17 cellular contexts compared by ENCODE assay signal in the genomic region with DNA sequence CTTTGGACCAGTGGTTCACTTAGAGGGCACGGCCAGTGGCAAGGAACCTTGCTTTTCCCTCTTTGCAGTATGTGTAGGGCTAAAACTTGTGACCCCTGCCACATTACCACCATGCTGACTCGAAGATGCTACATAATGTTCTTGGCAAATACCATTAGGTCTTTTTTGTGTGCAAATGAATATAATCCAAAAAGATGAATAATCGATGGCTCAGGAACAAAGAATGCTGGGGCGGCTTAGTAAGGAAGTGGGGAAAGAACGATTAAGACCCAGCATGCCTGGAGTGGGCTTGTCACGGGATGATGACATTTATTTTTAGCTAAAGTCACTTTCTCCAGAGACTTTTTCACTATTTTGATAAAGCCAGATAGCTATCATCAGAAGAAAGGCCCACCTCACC.
DNase-seq lines count a peak whose midpoint lies in the region; ATAC-seq and TF ChIP-seq lines count a peak whose summit lies in the region.
"Had no signal": no experiment of that assay in that cellular context is flagged by ENCODE, and none has a peak within 500 bp of the region (broad histone marks: within the 10 kb centered on the region; RNA-seq: fewer than 3 reads in every experiment).

No MANE protein-coding gene starts in this region.

- ATAC-seq in GM19397 (IDR thresholded peaks at IDR 0.05; ENCODE audit: unreplicated experiment) = no peak
- ATAC-seq: left ventricle myocardium superior; naive thymus-derived CD8-positive, alpha-beta T cell had no signal

- no peak overlapping the region for H3K4me3 ChIP-seq in astrocyte of the spinal cord (ENCODE audit: low read depth, low read length)
- H3K4me3 ChIP-seq: thoracic aorta had no signal

- in situ Hi-C loops in astrocyte of the spinal cord (cut with HindIII; ENCODE audit: low sequenced_read_pairs) = no loop called here

- peak; percentile 90 for DNase-seq in AG08395 (ENCODE audit: low spot score)
- peak; percentile 70 for DNase-seq in HS-27A (ENCODE audit: low read depth)
- DNase-seq in astrocyte of the spinal cord (ENCODE audit: low read depth, low spot score) = peak; percentile 54
- peak; percentile 74 for DNase-seq in hepatic stellate cell (ENCODE audit: low spot score)
- no peak for DNase-seq in HUDEP-2 (lab: John Stamatoyannopoulos, UW; ENCODE audit: unreplicated experiment in 76 of 76)
- no peak for DNase-seq in DMS53 treated with DMSO at 0.1 percent for 48 hours (lab: John Stamatoyannopoulos, UW; ENCODE audit: unreplicated experiment)
- DNase-seq in OCI-M2 (lab: John Stamatoyannopoulos, UW; ENCODE audit: unreplicated experiment) = no peak
- DNase-seq: activated CD4-positive, alpha-beta T cell treated with anti-CD3 and anti-CD28 coated beads, Interleukin-2, amount 10 ng/mL, durations not matched to agents 24 days and 14 days; DMS 273 treated with DMSO at 0.1 percent for 48 hours; left ventricle myocardium superior; naive thymus-derived CD8-positive, alpha-beta T cell; NCI-H1048; NCI-H2171 treated with DMSO at 0.1 percent for 48 hours; NK-92 treated with Interleukin-12 subunit alpha and Interleukin-12 subunit beta, amount 100 ng/mL, for 24 hours; SIG-M5 had no signal

- TF ChIP-seq CTCF in astrocyte of the spinal cord (IDR thresholded peaks at IDR 0.05; ENCODE audit: low read depth, low read length) = no peak

Comparison
In these comparisons a context has a peak if more than half of its experiments do, and no peak if none do; other contexts are left out.
1. DNase-seq: peak in AG08395 (single experiment), HS-27A (single experiment), astrocyte of the spinal cord (single experiment) and hepatic stellate cell (single experiment); none in HUDEP-2 (0 of 76), DMS53 treated with DMSO at 0.1 percent for 48 hours (single experiment) and OCI-M2 (single experiment).